Comparison of ENCODE assay signal across 1 cellular context in the genomic region with DNA sequence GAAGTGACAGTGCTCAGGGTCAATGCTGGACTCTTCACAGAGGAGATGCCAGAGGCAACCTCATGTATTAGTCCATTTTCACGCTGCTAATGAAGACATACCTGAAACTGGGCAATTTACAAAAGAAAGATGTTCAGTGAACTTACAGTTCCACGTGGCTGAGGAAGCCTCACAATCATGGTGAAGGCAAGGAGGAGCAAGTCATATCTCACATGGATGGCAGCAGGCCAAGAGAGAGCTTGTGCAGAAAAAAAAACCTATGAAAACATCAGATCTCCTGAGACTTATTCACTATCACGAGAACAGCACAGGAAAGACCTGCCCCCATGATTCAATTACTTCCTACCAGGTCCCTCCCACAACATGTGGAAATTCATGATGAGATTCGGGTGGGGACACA.
TF ChIP-seq lines count a peak whose summit lies in the region.
"Not testable (repeated sequence)": the region's sequence is repeated elsewhere in the genome, so short reads cannot be mapped to it uniquely, and the experiment has no call there.

No MANE protein-coding gene starts in this region.

TF ChIP-seq in K562, 482 proteins besides CTCF, POLR2A, EP300 and RAD21:
- TF ChIP-seq CHD2 (IDR thresholded peaks at IDR 0.05; ENCODE audit: low read depth, low read length) (peak; percentile 88), NFIC (IDR thresholded peaks at IDR 0.05) (peak; percentile 93), MGA (IDR thresholded peaks at IDR 0.05) (peak; percentile 87), ZNF384 (IDR thresholded peaks at IDR 0.05; ENCODE audit: low read depth, low read length) (peak; percentile 83), MYC (IDR thresholded peaks at IDR 0.05; ENCODE audit: low read depth, low read length) (peak; percentile 79; the same call in 1 of the 2 replicates), MNT (conservative IDR thresholded peaks at IDR 0.05) (peak; percentile 40 to 64; a peak in 3 of 4 replicates), EP400 (IDR thresholded peaks at IDR 0.05) (peak; percentile 77), CC2D1A (IDR thresholded peaks at IDR 0.05) (peak; percentile 57; the same call in 1 of the 2 replicates), L3MBTL2 (IDR thresholded peaks at IDR 0.05) (peak; percentile 90)
- TF ChIP-seq, protein P1, sequence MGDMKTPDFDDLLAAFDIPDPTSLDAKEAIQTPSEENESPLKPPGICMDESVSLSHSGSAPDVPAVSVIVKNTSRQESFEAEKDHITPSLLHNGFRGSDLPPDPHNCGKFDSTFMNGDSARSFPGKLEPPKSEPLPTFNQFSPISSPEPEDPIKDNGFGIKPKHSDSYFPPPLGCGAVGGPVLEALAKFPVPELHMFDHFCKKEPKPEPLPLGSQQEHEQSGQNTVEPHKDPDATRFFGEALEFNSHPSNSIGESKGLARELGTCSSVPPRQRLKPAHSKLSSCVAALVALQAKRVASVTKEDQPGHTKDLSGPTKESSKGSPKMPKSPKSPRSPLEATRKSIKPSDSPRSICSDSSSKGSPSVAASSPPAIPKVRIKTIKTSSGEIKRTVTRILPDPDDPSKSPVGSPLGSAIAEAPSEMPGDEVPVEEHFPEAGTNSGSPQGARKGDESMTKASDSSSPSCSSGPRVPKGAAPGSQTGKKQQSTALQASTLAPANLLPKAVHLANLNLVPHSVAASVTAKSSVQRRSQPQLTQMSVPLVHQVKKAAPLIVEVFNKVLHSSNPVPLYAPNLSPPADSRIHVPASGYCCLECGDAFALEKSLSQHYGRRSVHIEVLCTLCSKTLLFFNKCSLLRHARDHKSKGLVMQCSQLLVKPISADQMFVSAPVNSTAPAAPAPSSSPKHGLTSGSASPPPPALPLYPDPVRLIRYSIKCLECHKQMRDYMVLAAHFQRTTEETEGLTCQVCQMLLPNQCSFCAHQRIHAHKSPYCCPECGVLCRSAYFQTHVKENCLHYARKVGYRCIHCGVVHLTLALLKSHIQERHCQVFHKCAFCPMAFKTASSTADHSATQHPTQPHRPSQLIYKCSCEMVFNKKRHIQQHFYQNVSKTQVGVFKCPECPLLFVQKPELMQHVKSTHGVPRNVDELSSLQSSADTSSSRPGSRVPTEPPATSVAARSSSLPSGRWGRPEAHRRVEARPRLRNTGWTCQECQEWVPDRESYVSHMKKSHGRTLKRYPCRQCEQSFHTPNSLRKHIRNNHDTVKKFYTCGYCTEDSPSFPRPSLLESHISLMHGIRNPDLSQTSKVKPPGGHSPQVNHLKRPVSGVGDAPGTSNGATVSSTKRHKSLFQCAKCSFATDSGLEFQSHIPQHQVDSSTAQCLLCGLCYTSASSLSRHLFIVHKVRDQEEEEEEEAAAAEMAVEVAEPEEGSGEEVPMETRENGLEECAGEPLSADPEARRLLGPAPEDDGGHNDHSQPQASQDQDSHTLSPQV (IDR thresholded peaks at IDR 0.05): peak; percentile 53; the same call in 1 of the 2 replicates
- TF ChIP-seq MYC (CRISPR knock-in tag; IDR thresholded peaks at IDR 0.05; ENCODE audit: borderline replicate concordance, low read depth): not testable (repeated sequence)
TF ChIP-seq in K562: peak in this region for 10; not testable (repeated sequence) for 472.
